In genomic region chr20:4795394-4795793, GRCh38 we compare ENCODE assay signal across 8 cellular contexts. TPM values are rescaled to one million over a fixed set of nuclear protein-coding genes. Genes with fewer than 3 reads are reported as not detected.
DNase-seq lines count a peak whose midpoint lies in the region; ATAC-seq and TF ChIP-seq lines count a peak whose summit lies in the region.

No MANE protein-coding gene starts in this region.

- no peak overlapping the region for H3K4me3 ChIP-seq in GM12865 (ENCODE audit: low read depth, low read length)
- H3K4me3 ChIP-seq in SJCRH30 = no peak overlapping the region
- no peak overlapping the region for H3K4me3 ChIP-seq in esophagus squamous epithelium

- H3K9me3 ChIP-seq in SJCRH30 (replicated peaks) (no peaks in the 10 kb centered on the region), esophagus squamous epithelium (peaks cover 0 to 17% (median 0%) of the 10 kb centered on the region in 3 donors)

- TF ChIP-seq CTCF in GM12865 (IDR thresholded peaks at IDR 0.05; ENCODE audit: insufficient read depth, low read depth, low read length, missing control alignments) = no peak
- no peak for TF ChIP-seq CTCF in esophagus squamous epithelium (IDR thresholded peaks at IDR 0.05)

- no peaks in the 10 kb centered on the region for H3K27me3 ChIP-seq in SJCRH30
- H3K27me3 ChIP-seq in esophagus squamous epithelium = no peaks in the 10 kb centered on the region

- ATAC-seq in HG02884 (IDR thresholded peaks at IDR 0.05; ENCODE audit: unreplicated experiment) (peak; percentile 68), HG02970 (IDR thresholded peaks at IDR 0.05; ENCODE audit: low FRiP score, unreplicated experiment) (no peak)

- no peak overlapping the region for H3K27ac ChIP-seq in SJCRH30
- H3K27ac ChIP-seq in esophagus squamous epithelium = peak overlapping the region in 2 of 4 donors; percentile 15 to 46

- 0% methylated on average over 1 of the region's 2 CpGs; no CpG with 5 or more reads in 1 of the 2 donors for WGBS in esophagus squamous epithelium, 2 donors

- intact Hi-C loops in esophagus squamous epithelium (cut with DNase I) = loop anchor here (10.0 kb wide), 1 partner anchor 659 kb away; no protein-coding TSS in a partner anchor

- no peaks in the 10 kb centered on the region for H3K4me1 ChIP-seq in SJCRH30
- H3K4me1 ChIP-seq in esophagus squamous epithelium = peaks cover 0 to 4% (median 0%) of the 10 kb centered on the region in 3 donors

- H3K36me3 ChIP-seq in SJCRH30 (no peaks in the 10 kb centered on the region), esophagus squamous epithelium (peaks cover 0 to 40% (median 6%) of the 10 kb centered on the region in 3 donors)

- DNase-seq in GM12865 (ENCODE audit: low read depth) (peak; percentile 38), SJCRH30 (peak; percentile 26 to 29), dermis blood vessel endothelial cell (peak; percentile 76), DMS114 treated with DMSO at 0.1 percent for 48 hours (lab: John Stamatoyannopoulos, UW; ENCODE audit: unreplicated experiment) (no peak), esophagus squamous epithelium (lab: John Stamatoyannopoulos, UW) (no peak)
- peak; percentile 76 for DNase-seq in stimulated activated CD8-positive, alpha-beta memory T cell treated with anti-CD3 and anti-CD28 coated beads, Interleukin-4, amount 100 ng/mL, for 48 hours

- no peak for TF ChIP-seq POLR2A in esophagus squamous epithelium (IDR thresholded peaks at IDR 0.05)

RNA-seq across cellular contexts. Expression of gene RASSF2, which starts 28.0 kb away (rescaled TPM):
- total RNA-seq in SJCRH30 (2014; rRNA removed; shearing (Covaris generic)) = 0.89 and 1.4 TPM in 2 replicates
- total RNA-seq in dermis blood vessel endothelial cell (120 and 171 TPM in 2 replicates), esophagus squamous epithelium (10 to 100 TPM in 1 of 4 donors, 1 to 10 TPM in 3; 1.6 to 17.5 (median 5.4) TPM)

Comparison
In these comparisons a context has a peak if more than half of its experiments do, and no peak if none do; other contexts are left out.
1. DNase-seq: peak in GM12865 (single experiment), SJCRH30 (2 of 2), dermis blood vessel endothelial cell (single experiment) and stimulated activated CD8-positive, alpha-beta memory T cell treated with anti-CD3 and anti-CD28 coated beads, Interleukin-4, amount 100 ng/mL, for 48 hours (single experiment); none in DMS114 treated with DMSO at 0.1 percent for 48 hours (single experiment) and esophagus squamous epithelium (single experiment).